1 cellular context compared by ENCODE assay signal in genomic region chr12:132486576-132486975, GRCh38.
TF ChIP-seq lines count a peak whose summit lies in the region.

No MANE protein-coding gene starts in this region.

TF ChIP-seq in H1, 55 proteins besides CTCF, POLR2A, EP300 and RAD21:
- TF ChIP-seq SP2 (IDR thresholded peaks at IDR 0.05; ENCODE audit: low read length) (no peak), SAP30 (IDR thresholded peaks at IDR 0.05; ENCODE audit: insufficient read depth, insufficient replicate concordance, low read length) (no peak), SUZ12 (IDR thresholded peaks at IDR 0.05; ENCODE audit: low read length) (no peak), EZH2 (IDR thresholded peaks at IDR 0.05; ENCODE audit: low read depth, low read length, severe bottlenecking) (peak; percentile 12)
